Comparison of ENCODE assay signal across 8 cellular contexts in the genomic region with DNA sequence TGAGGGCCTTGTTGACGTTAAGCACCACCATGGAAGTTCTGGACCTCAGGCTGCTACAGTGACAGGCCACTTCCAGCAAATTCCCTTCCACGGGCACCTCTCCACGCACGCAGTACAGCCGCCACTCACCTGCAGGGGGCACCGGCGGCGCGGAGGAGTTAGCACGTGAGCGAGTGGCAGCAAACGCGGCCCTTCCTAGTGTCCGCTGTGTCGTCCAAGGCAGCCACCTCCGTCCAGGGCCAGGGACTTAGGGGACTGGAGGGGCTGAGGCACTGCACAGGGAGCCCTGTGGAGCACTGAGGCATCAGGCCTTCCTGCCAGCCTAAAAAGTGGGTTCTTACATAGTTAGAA.
DNase-seq lines count a peak whose midpoint lies in the region; ATAC-seq and TF ChIP-seq lines count a peak whose summit lies in the region.

No MANE protein-coding gene starts in this region.

- no peak overlapping the region for H3K4me3 ChIP-seq in choroid plexus epithelial cell (ENCODE audit: low read depth, low read length)

- H3K36me3 Mint-ChIP-seq in nephron progenitor cell (ENCODE audit: low read depth), result peaks cover 83% of the 10 kb centered on the region

- peaks cover under 1% of the 10 kb centered on the region for H3K27me3 Mint-ChIP-seq in nephron progenitor cell (ENCODE audit: low read depth, poor library complexity)

- no peak overlapping the region for H3K27ac Mint-ChIP-seq in nephron progenitor cell

- TF ChIP-seq CTCF in choroid plexus epithelial cell (conservative IDR thresholded peaks at IDR 0.05; ENCODE audit: low read depth, low read length) (peak; percentile 63), nephron progenitor cell (IDR thresholded peaks at IDR 0.05) (peak; percentile 50)

- ATAC-seq in HG02610 (IDR thresholded peaks at IDR 0.05; ENCODE audit: unreplicated experiment) (no peak), HG02840 (IDR thresholded peaks at IDR 0.05; ENCODE audit: low FRiP score, unreplicated experiment) (no peak)

- peaks cover 1% of the 10 kb centered on the region for H3K9me3 Mint-ChIP-seq in nephron progenitor cell

- peaks cover 33% of the 10 kb centered on the region for H3K4me1 Mint-ChIP-seq in nephron progenitor cell

- no peak overlapping the region for H3K4me3 Mint-ChIP-seq in nephron progenitor cell

- DNase-seq in COLO668 (lab: John Stamatoyannopoulos, UW; ENCODE audit: unreplicated experiment) (peak; percentile 1), HuH-7 (ENCODE audit: low spot score) (peak; percentile 51), choroid plexus epithelial cell (ENCODE audit: low read depth) (peak; percentile 22), nephron progenitor cell (peak; percentile 62), AG20443 (ENCODE audit: low spot score) (no peak), SIG-M5 treated with dmso at 0.1 percent for 504 hours (lab: John Stamatoyannopoulos, UW; ENCODE audit: unreplicated experiment) (no peak)

Comparison
In these comparisons a context has a peak if more than half of its experiments do, and no peak if none do; other contexts are left out.
1. DNase-seq: peak in COLO668 (single experiment), HuH-7 (single experiment), choroid plexus epithelial cell (single experiment) and nephron progenitor cell (single experiment); none in AG20443 (single experiment) and SIG-M5 treated with dmso at 0.1 percent for 504 hours (single experiment).